Comparison of ENCODE assay signal across 1 cellular context in the genomic region with DNA sequence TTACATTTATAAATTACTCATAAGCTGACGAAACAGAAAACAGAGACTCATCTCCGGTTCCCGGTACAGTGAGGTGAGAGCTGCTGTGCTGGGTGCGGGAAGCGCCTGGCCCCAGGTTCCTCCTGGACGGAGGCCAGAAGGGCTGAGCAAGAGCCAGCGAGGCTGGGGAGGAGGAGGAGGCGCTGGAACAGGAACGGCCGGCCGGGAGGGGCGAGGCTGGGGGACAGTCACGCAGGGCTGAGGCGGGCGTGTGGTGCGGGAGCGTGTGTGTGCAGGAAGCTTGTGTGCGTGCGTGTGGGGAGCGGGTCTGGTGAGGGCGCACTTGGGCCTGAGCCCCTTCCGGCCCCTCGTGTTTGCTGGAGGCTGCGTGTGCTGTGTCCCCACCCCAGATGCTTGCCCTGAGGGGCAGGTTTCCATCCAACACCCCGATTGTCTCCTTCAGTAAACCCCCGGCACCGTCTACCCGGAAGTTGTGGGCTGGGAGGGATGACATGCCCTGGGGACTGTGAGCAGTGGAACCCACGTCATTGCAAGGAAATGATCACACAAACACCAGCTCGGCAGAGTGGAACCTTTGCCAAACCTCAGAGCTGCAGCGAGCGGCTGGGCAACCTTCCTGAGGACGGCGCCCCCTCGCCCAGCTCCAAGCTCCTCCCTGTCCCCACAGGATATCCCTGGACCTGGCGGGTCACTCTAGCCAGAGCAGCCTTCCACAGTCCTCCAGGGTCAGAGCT.
TF ChIP-seq lines count a peak whose summit lies in the region.

No MANE protein-coding gene starts in this region.

TF ChIP-seq in H1, 55 proteins besides CTCF, POLR2A, EP300 and RAD21:
- no peak for TF ChIP-seq CEBPB (IDR thresholded peaks at IDR 0.05; ENCODE audit: low read depth, low read length)
- no peak for TF ChIP-seq TEAD4 (IDR thresholded peaks at IDR 0.05; ENCODE audit: low read depth, low read length)
- no peak for TF ChIP-seq CBX5 (IDR thresholded peaks at IDR 0.05; ENCODE audit: low read depth, low read length)
- no peak for TF ChIP-seq SAP30 (IDR thresholded peaks at IDR 0.05; ENCODE audit: insufficient read depth, insufficient replicate concordance, low read length)
- no peak for TF ChIP-seq POU5F1 (IDR thresholded peaks at IDR 0.05; ENCODE audit: low read depth, low read length)
- no peak for TF ChIP-seq SP4 (IDR thresholded peaks at IDR 0.05; ENCODE audit: low read length)
- TF ChIP-seq ASH2L (IDR thresholded peaks at IDR 0.05; ENCODE audit: low read length): no peak
- no peak for TF ChIP-seq PHF8 (conservative IDR thresholded peaks at IDR 0.05; ENCODE audit: low read depth, low read length)
- no peak for TF ChIP-seq BACH1 (IDR thresholded peaks at IDR 0.05; ENCODE audit: low read length)
